In the genomic region with DNA sequence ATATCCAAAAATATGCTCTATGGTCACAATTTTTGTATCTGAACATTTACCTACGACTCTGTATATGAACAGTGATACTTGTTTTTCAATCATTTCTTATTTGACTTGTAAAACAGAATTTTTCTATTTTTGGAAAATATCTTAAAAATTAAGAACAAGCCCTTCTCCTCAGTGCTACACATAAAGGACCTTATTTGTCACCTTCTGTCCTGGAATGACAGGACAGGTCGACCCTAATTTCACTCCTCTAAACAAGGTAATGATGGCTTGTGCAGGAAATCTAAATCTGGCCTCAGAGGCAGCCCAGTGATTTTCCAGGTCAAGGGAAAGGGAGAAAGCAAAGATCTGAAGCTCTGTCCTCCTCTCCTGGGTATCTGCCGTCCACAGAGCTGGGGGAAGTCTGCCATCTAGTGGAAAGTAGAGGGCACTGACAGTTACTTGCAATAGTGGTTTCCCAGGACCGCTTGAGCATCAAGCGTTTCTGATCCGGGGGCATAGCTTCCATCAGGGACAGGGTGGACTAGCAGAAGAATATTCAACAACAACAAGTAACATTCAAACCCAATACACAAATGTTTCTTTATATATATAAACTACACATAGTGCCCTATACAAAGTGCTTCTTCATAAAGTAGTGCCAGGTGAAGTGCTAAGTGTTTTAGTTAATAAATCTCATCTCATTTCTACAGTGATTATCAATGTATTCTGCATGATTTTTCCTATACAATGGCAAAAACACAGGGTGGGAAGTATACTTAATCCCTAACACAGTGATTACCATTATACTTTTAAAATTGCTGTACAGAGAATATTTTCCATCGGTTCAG, we compare ENCODE assay signal across 1 cellular context.
TF ChIP-seq lines count a peak whose summit lies in the region.

No MANE protein-coding gene starts in this region.

TF ChIP-seq in GM23338, 12 proteins besides CTCF, POLR2A, EP300 and RAD21 (continued from another document):
- TF ChIP-seq, protein P1, sequence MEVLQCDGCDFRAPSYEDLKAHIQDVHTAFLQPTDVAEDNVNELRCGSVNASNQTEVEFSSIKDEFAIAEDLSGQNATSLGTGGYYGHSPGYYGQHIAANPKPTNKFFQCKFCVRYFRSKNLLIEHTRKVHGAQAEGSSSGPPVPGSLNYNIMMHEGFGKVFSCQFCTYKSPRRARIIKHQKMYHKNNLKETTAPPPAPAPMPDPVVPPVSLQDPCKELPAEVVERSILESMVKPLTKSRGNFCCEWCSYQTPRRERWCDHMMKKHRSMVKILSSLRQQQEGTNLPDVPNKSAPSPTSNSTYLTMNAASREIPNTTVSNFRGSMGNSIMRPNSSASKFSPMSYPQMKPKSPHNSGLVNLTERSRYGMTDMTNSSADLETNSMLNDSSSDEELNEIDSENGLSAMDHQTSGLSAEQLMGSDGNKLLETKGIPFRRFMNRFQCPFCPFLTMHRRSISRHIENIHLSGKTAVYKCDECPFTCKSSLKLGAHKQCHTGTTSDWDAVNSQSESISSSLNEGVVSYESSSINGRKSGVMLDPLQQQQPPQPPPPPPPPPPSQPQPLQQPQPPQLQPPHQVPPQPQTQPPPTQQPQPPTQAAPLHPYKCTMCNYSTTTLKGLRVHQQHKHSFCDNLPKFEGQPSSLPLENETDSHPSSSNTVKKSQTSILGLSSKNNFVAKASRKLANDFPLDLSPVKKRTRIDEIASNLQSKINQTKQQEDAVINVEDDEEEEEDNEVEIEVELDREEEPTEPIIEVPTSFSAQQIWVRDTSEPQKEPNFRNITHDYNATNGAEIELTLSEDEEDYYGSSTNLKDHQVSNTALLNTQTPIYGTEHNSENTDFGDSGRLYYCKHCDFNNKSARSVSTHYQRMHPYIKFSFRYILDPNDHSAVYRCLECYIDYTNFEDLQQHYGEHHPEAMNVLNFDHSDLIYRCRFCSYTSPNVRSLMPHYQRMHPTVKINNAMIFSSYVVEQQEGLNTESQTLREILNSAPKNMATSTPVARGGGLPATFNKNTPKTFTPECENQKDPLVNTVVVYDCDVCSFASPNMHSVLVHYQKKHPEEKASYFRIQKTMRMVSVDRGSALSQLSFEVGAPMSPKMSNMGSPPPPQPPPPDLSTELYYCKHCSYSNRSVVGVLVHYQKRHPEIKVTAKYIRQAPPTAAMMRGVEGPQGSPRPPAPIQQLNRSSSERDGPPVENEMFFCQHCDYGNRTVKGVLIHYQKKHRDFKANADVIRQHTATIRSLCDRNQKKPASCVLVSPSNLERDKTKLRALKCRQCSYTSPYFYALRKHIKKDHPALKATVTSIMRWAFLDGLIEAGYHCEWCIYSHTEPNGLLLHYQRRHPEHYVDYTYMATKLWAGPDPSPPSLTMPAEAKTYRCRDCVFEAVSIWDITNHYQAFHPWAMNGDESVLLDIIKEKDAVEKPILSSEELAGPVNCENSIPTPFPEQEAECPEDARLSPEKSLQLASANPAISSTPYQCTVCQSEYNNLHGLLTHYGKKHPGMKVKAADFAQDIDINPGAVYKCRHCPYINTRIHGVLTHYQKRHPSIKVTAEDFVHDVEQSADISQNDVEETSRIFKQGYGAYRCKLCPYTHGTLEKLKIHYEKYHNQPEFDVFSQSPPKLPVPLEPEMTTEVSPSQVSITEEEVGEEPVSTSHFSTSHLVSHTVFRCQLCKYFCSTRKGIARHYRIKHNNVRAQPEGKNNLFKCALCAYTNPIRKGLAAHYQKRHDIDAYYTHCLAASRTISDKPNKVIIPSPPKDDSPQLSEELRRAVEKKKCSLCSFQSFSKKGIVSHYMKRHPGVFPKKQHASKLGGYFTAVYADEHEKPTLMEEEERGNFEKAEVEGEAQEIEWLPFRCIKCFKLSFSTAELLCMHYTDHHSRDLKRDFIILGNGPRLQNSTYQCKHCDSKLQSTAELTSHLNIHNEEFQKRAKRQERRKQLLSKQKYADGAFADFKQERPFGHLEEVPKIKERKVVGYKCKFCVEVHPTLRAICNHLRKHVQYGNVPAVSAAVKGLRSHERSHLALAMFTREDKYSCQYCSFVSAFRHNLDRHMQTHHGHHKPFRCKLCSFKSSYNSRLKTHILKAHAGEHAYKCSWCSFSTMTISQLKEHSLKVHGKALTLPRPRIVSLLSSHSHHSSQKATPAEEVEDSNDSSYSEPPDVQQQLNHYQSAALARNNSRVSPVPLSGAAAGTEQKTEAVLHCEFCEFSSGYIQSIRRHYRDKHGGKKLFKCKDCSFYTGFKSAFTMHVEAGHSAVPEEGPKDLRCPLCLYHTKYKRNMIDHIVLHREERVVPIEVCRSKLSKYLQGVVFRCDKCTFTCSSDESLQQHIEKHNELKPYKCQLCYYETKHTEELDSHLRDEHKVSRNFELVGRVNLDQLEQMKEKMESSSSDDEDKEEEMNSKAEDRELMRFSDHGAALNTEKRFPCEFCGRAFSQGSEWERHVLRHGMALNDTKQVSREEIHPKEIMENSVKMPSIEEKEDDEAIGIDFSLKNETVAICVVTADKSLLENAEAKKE (CRISPR knock-in tag; IDR thresholded peaks at IDR 0.05) = no peak
TF ChIP-seq in GM23338: peak in this region for 0.
